Comparison of ENCODE assay signal across 8 cellular contexts in genomic region chr14:22980672-22981089, GRCh38. TPM values are rescaled to one million over a fixed set of nuclear protein-coding genes. Genes with fewer than 3 reads are reported as not detected.
DNase-seq lines count a peak whose midpoint lies in the region; ATAC-seq and TF ChIP-seq lines count a peak whose summit lies in the region.

No MANE protein-coding gene starts in this region.

- no peak for DNase-seq in activated CD4-positive, CD25-positive, alpha-beta regulatory T cell treated with anti-CD3 and anti-CD28 coated beads, Interleukin-2, amount 50 U/mL, for 72 hours
- DNase-seq in activated T-cell treated with anti-CD3 and anti-CD28 coated beads, Interleukin-2, amount 50 U/mL, for 4 hours, result peak; percentile 34
- DNase-seq in germinal center (ENCODE audit: low spot score) (peak; percentile 26), progenitor cell of endocrine pancreas (ENCODE audit: low spot score, unreplicated experiment) (peak; percentile 55), NCI-H1694 (lab: John Stamatoyannopoulos, UW) (no peak)

- H3K9me3 Mint-ChIP-seq in activated T-cell treated with anti-CD3 and anti-CD28 coated beads, Interleukin-2, amount 50 U/mL, for 4 hours, result no peaks in the 10 kb centered on the region
- H3K9me3 Mint-ChIP-seq in progenitor cell of endocrine pancreas (ENCODE audit: low read depth), result no peaks in the 10 kb centered on the region

- no peaks in the 10 kb centered on the region for H3K36me3 Mint-ChIP-seq in activated T-cell treated with anti-CD3 and anti-CD28 coated beads, Interleukin-2, amount 50 U/mL, for 4 hours (ENCODE audit: insufficient read depth)
- peaks cover 19% of the 10 kb centered on the region for H3K36me3 Mint-ChIP-seq in progenitor cell of endocrine pancreas (ENCODE audit: insufficient read depth)

- H3K4me1 Mint-ChIP-seq in activated T-cell treated with anti-CD3 and anti-CD28 coated beads, Interleukin-2, amount 50 U/mL, for 4 hours (ENCODE audit: low read depth), result peaks cover 6% of the 10 kb centered on the region
- H3K4me1 Mint-ChIP-seq in progenitor cell of endocrine pancreas (ENCODE audit: low read depth), result peaks cover 48% of the 10 kb centered on the region

- no peak for TF ChIP-seq CTCF in progenitor cell of endocrine pancreas (IDR thresholded peaks at IDR 0.05; ENCODE audit: unreplicated experiment)

- peak overlapping the region; percentile 58 for H3K4me3 Mint-ChIP-seq in activated T-cell treated with anti-CD3 and anti-CD28 coated beads, Interleukin-2, amount 50 U/mL, for 4 hours
- H3K4me3 Mint-ChIP-seq in progenitor cell of endocrine pancreas (ENCODE audit: low read depth), result peak overlapping the region; percentile 82

- peak; percentile 18 to 39 for ATAC-seq in activated CD4-positive, CD25-positive, alpha-beta regulatory T cell treated with anti-CD3 and anti-CD28 coated beads, Interleukin-2, amount 50 U/mL, for 24 hours
- peak; percentile 27 to 36 for ATAC-seq in activated T-cell treated with anti-CD3 and anti-CD28 coated beads, Interleukin-2, amount 50 U/mL, for 4 hours
- ATAC-seq in HG03378 (IDR thresholded peaks at IDR 0.05; ENCODE audit: unreplicated experiment) (no peak), GM21360 (IDR thresholded peaks at IDR 0.05; ENCODE audit: unreplicated experiment) (no peak)

- H3K27me3 Mint-ChIP-seq in activated T-cell treated with anti-CD3 and anti-CD28 coated beads, Interleukin-2, amount 50 U/mL, for 4 hours (ENCODE audit: low read depth), result peaks cover 5% of the 10 kb centered on the region
- no peaks in the 10 kb centered on the region for H3K27me3 Mint-ChIP-seq in progenitor cell of endocrine pancreas

- H3K27ac Mint-ChIP-seq in progenitor cell of endocrine pancreas, result peak overlapping the region; percentile 95

RNA-seq across cellular contexts. Expression of gene AJUBA, which starts 1.7 kb away (rescaled TPM):
- total RNA-seq in activated T-cell treated with anti-CD3 and anti-CD28 coated beads, Interleukin-2, amount 50 U/mL, for 4 hours, result 1 to 10 TPM; 2.0 to 3.8 (median 2.6) TPM
- 97.1 and 104 TPM in 2 replicates for total RNA-seq in progenitor cell of endocrine pancreas

RNA-seq across cellular contexts. Expression of gene HAUS4, which starts 23.8 kb away (rescaled TPM):
- total RNA-seq in activated T-cell treated with anti-CD3 and anti-CD28 coated beads, Interleukin-2, amount 50 U/mL, for 4 hours, result 10 to 100 TPM; 28.8 to 39.7 (median 38.5) TPM
- 36.6 and 39.1 TPM in 2 replicates for total RNA-seq in progenitor cell of endocrine pancreas

RNA-seq across cellular contexts. Expression of gene C14orf93, which starts 29.3 kb away (rescaled TPM):
- total RNA-seq in activated T-cell treated with anti-CD3 and anti-CD28 coated beads, Interleukin-2, amount 50 U/mL, for 4 hours, result 1 to 10 TPM; 3.6 to 5.4 (median 5.1) TPM
- total RNA-seq in progenitor cell of endocrine pancreas, result 14.4 and 15.4 TPM in 2 replicates

RNA-seq across cellular contexts. Expression of gene PRMT5, which starts 51.5 kb away (rescaled TPM):
- total RNA-seq in activated T-cell treated with anti-CD3 and anti-CD28 coated beads, Interleukin-2, amount 50 U/mL, for 4 hours, result 100 to 1,000 TPM; 256 to 289 (median 263) TPM
- 104 and 111 TPM in 2 replicates for total RNA-seq in progenitor cell of endocrine pancreas

RNA-seq across cellular contexts. Expression of gene PSMB5, which starts 54.0 kb away (rescaled TPM):
- 100 to 1,000 TPM; 220 to 231 (median 227) TPM for total RNA-seq in activated T-cell treated with anti-CD3 and anti-CD28 coated beads, Interleukin-2, amount 50 U/mL, for 4 hours
- 156 and 165 TPM in 2 replicates for total RNA-seq in progenitor cell of endocrine pancreas

Comparison
In these comparisons a context has a peak if more than half of its experiments do, and no peak if none do; other contexts are left out.
1. ATAC-seq: peak in activated CD4-positive, CD25-positive, alpha-beta regulatory T cell treated with anti-CD3 and anti-CD28 coated beads, Interleukin-2, amount 50 U/mL, for 24 hours (2 of 2) and activated T-cell treated with anti-CD3 and anti-CD28 coated beads, Interleukin-2, amount 50 U/mL, for 4 hours (2 of 2); none in HG03378 (single experiment) and GM21360 (single experiment).
2. DNase-seq: peak in activated T-cell treated with anti-CD3 and anti-CD28 coated beads, Interleukin-2, amount 50 U/mL, for 4 hours (single experiment), germinal center (single experiment) and progenitor cell of endocrine pancreas (single experiment); none in activated CD4-positive, CD25-positive, alpha-beta regulatory T cell treated with anti-CD3 and anti-CD28 coated beads, Interleukin-2, amount 50 U/mL, for 72 hours (single experiment) and NCI-H1694 (single experiment).
3. RNA of gene AJUBA, which starts 1.7 kb away (total RNA-seq): 97.1 to 104 TPM in progenitor cell of endocrine pancreas; 2.0 to 3.8 TPM in activated T-cell treated with anti-CD3 and anti-CD28 coated beads, Interleukin-2, amount 50 U/mL, for 4 hours; every median in the first group is over 10 times any median in the second.